ENCODE assay signal across 7 cellular contexts in genomic region chr1:52697795-52698674, GRCh38.
A peak's percentile ranks its signal among the peaks of the same experiment; 100 is the strongest.
DNase-seq lines count a peak whose midpoint lies in the region; ATAC-seq and TF ChIP-seq lines count a peak whose summit lies in the region.

Gene COA7 (minus strand): TSS chr1:52698347. CDS start chr1:52698326, 21 bp downstream.

- ATAC-seq in GM18505 (IDR thresholded peaks at IDR 0.05; ENCODE audit: unreplicated experiment) (peak; percentile 54), HG03066 (IDR thresholded peaks at IDR 0.05; ENCODE audit: low read depth, unreplicated experiment) (peak; percentile 48)

- TF ChIP-seq POLR2A in GM18505 (IDR thresholded peaks at IDR 0.05; ENCODE audit: borderline replicate concordance, extremely low read depth, insufficient read depth, insufficient read length) = peak; percentile 69

- DNase-seq in NCI-H2227 treated with DMSO at 0.1 percent for 48 hours (lab: John Stamatoyannopoulos, UW) (peak; percentile 87), inferior parietal cortex (ENCODE audit: extremely low spot score) (peak; percentile 91), smooth muscle cell of the brain vasculature (ENCODE audit: low read depth, low spot score) (peak; percentile 51)
- peak; percentile 13 to 55 (median 24) for DNase-seq in activated CD4-positive, CD25-positive, alpha-beta regulatory T cell (lab: John Stamatoyannopoulos, UW)
- peak; percentile 53 for DNase-seq in central memory CD4-positive, alpha-beta T cell

Comparison
In these comparisons a context has a peak if more than half of its experiments do, and no peak if none do; other contexts are left out.
1. Peak in every context shown above with its lines: DNase-seq and ATAC-seq.
2. DNase-seq: peak in every context shown above with its lines; median percentile 91 in inferior parietal cortex; 87 in NCI-H2227 treated with DMSO at 0.1 percent for 48 hours; 53 in central memory CD4-positive, alpha-beta T cell; 51 in smooth muscle cell of the brain vasculature; 24 in activated CD4-positive, CD25-positive, alpha-beta regulatory T cell.